ENCODE assay signal across 1 cellular context in genomic region chr5:43366680-43367246, GRCh38. TPM values are rescaled to one million over a fixed set of nuclear protein-coding genes. Genes with fewer than 3 reads are reported as not detected.
"Had no signal": no experiment of that assay in that cellular context is flagged by ENCODE, and none has a peak within 500 bp of the region (broad histone marks: within the 10 kb centered on the region; RNA-seq: fewer than 3 reads in every experiment).

No MANE protein-coding gene starts in this region.

RNA-seq across cellular contexts. Expression of gene CCL28, which starts 45.4 kb away (rescaled TPM):
- total RNA-seq: mesothelial cell of epicardium had no signal
